ENCODE assay signal across 11 cellular contexts in genomic region chr6:53327017-53327395, GRCh38. TPM values are rescaled to one million over a fixed set of nuclear protein-coding genes. Genes with fewer than 3 reads are reported as not detected.
A peak's percentile ranks its signal among the peaks of the same experiment; 100 is the strongest.
DNase-seq lines count a peak whose midpoint lies in the region; ATAC-seq, FAIRE-seq and TF ChIP-seq lines count a peak whose summit lies in the region.
"Had no signal": no experiment of that assay in that cellular context is flagged by ENCODE, and none has a peak within 500 bp of the region (broad histone marks: within the 10 kb centered on the region; RNA-seq: fewer than 3 reads in every experiment).

No MANE protein-coding gene starts in this region.

- H3K36me3 ChIP-seq in astrocyte (ENCODE audit: insufficient read depth, low read length) (no peaks in the 10 kb centered on the region), keratinocyte (ENCODE audit: control insufficient read depth in 2 of 2, extremely low read depth in 1 of 2, insufficient read depth in 2 of 2, low read length in 2 of 2) (peaks cover 2 to 4% of the 10 kb centered on the region in 2 experiments), tibial artery (no peaks in the 10 kb centered on the region)

- dilution Hi-C loops in keratinocyte (cut with MboI; ENCODE audit: extremely low pct_ligation_motif_present, low sequenced_read_pairs) = no loop called here

- H3K4me3 ChIP-seq in astrocyte (ENCODE audit: insufficient read depth, low read depth, low read length) (no peak overlapping the region), keratinocyte (ENCODE audit: control insufficient read depth in 2 of 3, extremely low read depth in 1 of 3, insufficient read depth in 2 of 3, low read depth in 1 of 3, low read length in 3 of 3) (peak overlapping the region in 2 of 3 experiments; percentile 40 to 42), tibial artery (no peak overlapping the region)

- H3K4me3 Mint-ChIP-seq in activated T-cell treated with anti-CD3 and anti-CD28 coated beads, Interleukin-2, amount 50 U/mL, for 24 hours = no peak overlapping the region
- H3K4me3 Mint-ChIP-seq in astrocyte (ENCODE audit: unreplicated experiment) = no peak overlapping the region

- peak overlapping the region; percentile 38 for H3K27ac Mint-ChIP-seq in activated T-cell treated with anti-CD3 and anti-CD28 coated beads, Interleukin-2, amount 50 U/mL, for 24 hours
- peak overlapping the region; percentile 21 for H3K27ac Mint-ChIP-seq in astrocyte (ENCODE audit: unreplicated experiment)

- no peak for DNase-seq in activated T-cell treated with anti-CD3 and anti-CD28 coated beads, Interleukin-2, amount 50 U/mL, for 24 hours
- DNase-seq in activated T-cell treated with anti-CD3 and anti-CD28 coated beads for 4 hours (no peak), astrocyte (ENCODE audit: low read depth) (no peak), keratinocyte (ENCODE audit: low read depth, low spot score) (peak; percentile 46), tibial artery (no peak), SHP77 treated with DMSO at 0.1 percent for 48 hours (lab: John Stamatoyannopoulos, UW) (no peak), HEK293T (ENCODE audit: extremely low spot score) (no peak)
- DNase-seq: amygdala, NCI-H1092 treated with DMSO at 0.1 percent for 48 hours, T-helper 9 cell had no signal

- H3K9me3 ChIP-seq in astrocyte (ENCODE audit: insufficient read depth, low read depth, low read length) (no peaks in the 10 kb centered on the region), keratinocyte (ENCODE audit: control insufficient read depth, low read depth, low read length) (no peaks in the 10 kb centered on the region), tibial artery (no peaks in the 10 kb centered on the region)

- no peak for FAIRE-seq in astrocyte (lab: Jason Lieb, UNC)
- peak; percentile 49 for FAIRE-seq in keratinocyte (lab: Jason Lieb, UNC)

- H3K4me2 ChIP-seq in astrocyte (ENCODE audit: low read length) = peak overlapping the region; percentile 78
- peak overlapping the region; percentile 89 for H3K4me2 ChIP-seq in keratinocyte (ENCODE audit: control insufficient read depth, extremely low read depth, insufficient read depth, low read depth, low read length)

- peaks cover 3% of the 10 kb centered on the region for H3K9me3 Mint-ChIP-seq in activated T-cell treated with anti-CD3 and anti-CD28 coated beads, Interleukin-2, amount 50 U/mL, for 24 hours
- no peaks in the 10 kb centered on the region for H3K9me3 Mint-ChIP-seq in astrocyte (ENCODE audit: unreplicated experiment)

- intact Hi-C loops in tibial artery (cut with DNase I; ENCODE audit: low total_unique reads) = no loop called here

- H2AFZ ChIP-seq in astrocyte (ENCODE audit: low read depth, low read length) (no peak overlapping the region), keratinocyte (ENCODE audit: control insufficient read depth, low read length) (peak overlapping the region; percentile 25)

- H3K27me3 ChIP-seq in astrocyte (ENCODE audit: insufficient read depth, low read length) = no peaks in the 10 kb centered on the region
- H3K27me3 ChIP-seq in keratinocyte (ENCODE audit: control insufficient read depth, extremely low read depth, insufficient read depth, low read length) = no peaks in the 10 kb centered on the region
- H3K27me3 ChIP-seq in tibial artery = no peaks in the 10 kb centered on the region

- CTCF ChIA-PET in HEK293T (lab: Yijun Ruan, JAX) = interaction anchor here (0.6 kb wide), 1 partner anchor 154 kb away, joined by 3 read pairs; no protein-coding TSS in a partner anchor

- H3K9ac ChIP-seq in astrocyte (ENCODE audit: low read length) = peak overlapping the region; percentile 52
- peak overlapping the region; percentile 69 for H3K9ac ChIP-seq in keratinocyte (ENCODE audit: control insufficient read depth, extremely low read depth, insufficient read depth, low read length)

- TF ChIP-seq CTCF in astrocyte (IDR thresholded peaks at IDR 0.05; ENCODE audit: insufficient read depth, low read depth, low read length) (no peak), keratinocyte (optimal IDR thresholded peaks at IDR 0.05 in 1 of 3, IDR thresholded peaks at IDR 0.05 in 1 of 3, conservative IDR thresholded peaks at IDR 0.05 in 1 of 3; ENCODE audit: extremely low read depth in 1 of 3, insufficient read depth in 2 of 3, low read length in 3 of 3) (peak in 1 of 3 experiments; percentile 7), tibial artery (IDR thresholded peaks at IDR 0.05) (no peak)

- H3K36me3 Mint-ChIP-seq in activated T-cell treated with anti-CD3 and anti-CD28 coated beads, Interleukin-2, amount 50 U/mL, for 24 hours (ENCODE audit: low read depth) = peaks cover 52% of the 10 kb centered on the region
- H3K36me3 Mint-ChIP-seq in astrocyte (ENCODE audit: low read depth, unreplicated experiment) = no peaks in the 10 kb centered on the region

- H3K4me1 Mint-ChIP-seq in activated T-cell treated with anti-CD3 and anti-CD28 coated beads, Interleukin-2, amount 50 U/mL, for 24 hours (ENCODE audit: low read depth) = peaks cover 72% of the 10 kb centered on the region
- H3K4me1 Mint-ChIP-seq in astrocyte (ENCODE audit: low read depth, unreplicated experiment) = peaks cover 32% of the 10 kb centered on the region

- peak overlapping the region; percentile 83 for H3K27ac ChIP-seq in astrocyte (ENCODE audit: low read depth, low read length)
- H3K27ac ChIP-seq in keratinocyte (ENCODE audit: control insufficient read depth, insufficient read depth, low read length) = peak overlapping the region; percentile 93
- H3K27ac ChIP-seq in tibial artery = peak overlapping the region; percentile 43 to 57

- H3K79me2 ChIP-seq in astrocyte (ENCODE audit: insufficient read depth, low read length) (peaks cover 91% of the 10 kb centered on the region), keratinocyte (ENCODE audit: control insufficient read depth, insufficient read depth, low read length) (peaks cover 54% of the 10 kb centered on the region)

- H3K27me3 Mint-ChIP-seq in activated T-cell treated with anti-CD3 and anti-CD28 coated beads, Interleukin-2, amount 50 U/mL, for 24 hours = no peaks in the 10 kb centered on the region
- no peaks in the 10 kb centered on the region for H3K27me3 Mint-ChIP-seq in astrocyte (ENCODE audit: low read depth, unreplicated experiment)

- H3K4me1 ChIP-seq in astrocyte (ENCODE audit: insufficient read depth, low read length) = peaks cover 26% of the 10 kb centered on the region
- H3K4me1 ChIP-seq in keratinocyte (ENCODE audit: control insufficient read depth, extremely low read depth, insufficient read depth, low read length) = peaks cover 47% of the 10 kb centered on the region
- peaks cover 0 to 50% (median 40%) of the 10 kb centered on the region in 4 donors for H3K4me1 ChIP-seq in tibial artery

- H3K9me1 ChIP-seq in keratinocyte (ENCODE audit: control insufficient read depth, extremely low read depth, insufficient read depth, low read length) = peaks cover 6% of the 10 kb centered on the region

- POLR2A ChIA-PET in HEK293T (lab: Yijun Ruan, JAX) = interaction anchor here (1.5 kb wide), 1 partner anchor 33 kb away, joined by 5 read pairs; no protein-coding TSS in a partner anchor

- no peak for ATAC-seq in HG02884 (IDR thresholded peaks at IDR 0.05; ENCODE audit: unreplicated experiment)

- H4K20me1 ChIP-seq in astrocyte (ENCODE audit: insufficient read depth, low read length) (peaks cover 66% of the 10 kb centered on the region), keratinocyte (ENCODE audit: control insufficient read depth, extremely low read depth, insufficient read depth, low read length) (no peaks in the 10 kb centered on the region)

TF ChIP-seq in HEK293T, 16 proteins besides CTCF, POLR2A, EP300 and RAD21:
- TF ChIP-seq FOXM1 (IDR thresholded peaks at IDR 0.05; ENCODE audit: borderline replicate concordance) (no peak), L3MBTL2 (conservative IDR thresholded peaks at IDR 0.05) (no peak), FOXK2 (IDR thresholded peaks at IDR 0.05) (no peak), SUZ12 (IDR thresholded peaks at IDR 0.05) (no peak), ZNF384 (IDR thresholded peaks at IDR 0.05) (no peak), BHLHE40 (IDR thresholded peaks at IDR 0.05; ENCODE audit: borderline replicate concordance) (no peak), ELF4 (IDR thresholded peaks at IDR 0.05) (no peak), HDGF (IDR thresholded peaks at IDR 0.05; ENCODE audit: borderline replicate concordance) (no peak), SP1 (IDR thresholded peaks at IDR 0.05) (no peak), TARDBP (IDR thresholded peaks at IDR 0.05) (no peak), ARNT (IDR thresholded peaks at IDR 0.05) (no peak), NFRKB (IDR thresholded peaks at IDR 0.05) (no peak), CTBP1 (IDR thresholded peaks at IDR 0.05; ENCODE audit: borderline replicate concordance) (no peak), FOXA1 (IDR thresholded peaks at IDR 0.05) (no peak), LEF1 (IDR thresholded peaks at IDR 0.05; ENCODE audit: borderline replicate concordance) (no peak)
- TF ChIP-seq, protein P1, sequence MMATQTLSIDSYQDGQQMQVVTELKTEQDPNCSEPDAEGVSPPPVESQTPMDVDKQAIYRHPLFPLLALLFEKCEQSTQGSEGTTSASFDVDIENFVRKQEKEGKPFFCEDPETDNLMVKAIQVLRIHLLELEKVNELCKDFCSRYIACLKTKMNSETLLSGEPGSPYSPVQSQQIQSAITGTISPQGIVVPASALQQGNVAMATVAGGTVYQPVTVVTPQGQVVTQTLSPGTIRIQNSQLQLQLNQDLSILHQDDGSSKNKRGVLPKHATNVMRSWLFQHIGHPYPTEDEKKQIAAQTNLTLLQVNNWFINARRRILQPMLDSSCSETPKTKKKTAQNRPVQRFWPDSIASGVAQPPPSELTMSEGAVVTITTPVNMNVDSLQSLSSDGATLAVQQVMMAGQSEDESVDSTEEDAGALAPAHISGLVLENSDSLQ (IDR thresholded peaks at IDR 0.05) = no peak

RNA-seq across cellular contexts. Expression of gene ELOVL5, which starts 21.7 kb away (rescaled TPM):
- total RNA-seq in astrocyte = 48.3 and 52.8 TPM in 2 replicates
- 39.7 to 66.7 TPM (median 53.3 TPM) in 3 replicates for polyA plus RNA-seq in keratinocyte
- polyA plus RNA-seq in keratinocyte (2011; ENCODE audit: low read depth) = 7.6 TPM
- polyA plus RNA-seq in keratinocyte (2011; cell fraction: cytosol; rRNA removed) = 25.8 and 41.6 TPM in 2 replicates
- 62.1 and 78.0 TPM in 2 replicates for polyA plus RNA-seq in keratinocyte (2011; cell fraction: nucleus; rRNA removed)
- 32.5 and 65.4 TPM in 2 replicates for polyA plus RNA-seq in keratinocyte (2012; ENCODE audit: low replicate concordance)
- 58.5 to 102 TPM (median 68.6 TPM) in 3 replicates for polyA minus RNA-seq in keratinocyte
- polyA minus RNA-seq in keratinocyte (2011; cell fraction: cytosol; rRNA and poly(A)+ RNA removed) = 45.3 TPM
- 48.2 and 67.6 TPM in 2 replicates for polyA minus RNA-seq in keratinocyte (2011; cell fraction: nucleus; rRNA and poly(A)+ RNA removed)

Comparison
In these comparisons a context has a peak if more than half of its experiments do, and no peak if none do; other contexts are left out.
1. H3K4me3 ChIP-seq: peak in keratinocyte (2 of 3); none in astrocyte (single experiment) and tibial artery (0 of 2).
2. Peak in every context shown above with its lines, with median percentiles within 50 percentile points of each other: H3K27ac ChIP-seq.